In genomic region chr1:9746211-9746610, GRCh38 we compare ENCODE assay signal across 23 cellular contexts.
"Had no signal": no experiment of that assay in that cellular context is flagged by ENCODE, and none has a peak within 500 bp of the region (broad histone marks: within the 10 kb centered on the region; RNA-seq: fewer than 3 reads in every experiment).

No MANE protein-coding gene starts in this region.

- H3K36me3 ChIP-seq: uterus had no signal

- H3K9me3 Mint-ChIP-seq: activated CD4-positive, alpha-beta memory T cell treated with anti-CD3 and anti-CD28 coated beads for 36 hours; activated naive CD8-positive, alpha-beta T cell treated with anti-CD3 and anti-CD28 coated beads, Interleukin-2, amount 50 U/mL, for 24 hours; activated T-helper 1 cell treated with anti-CD3 and anti-CD28 coated beads, Interleukin-12 subunit alpha, Interleukin-12 subunit beta, Interleukin-2, Interleukin-4 antibody, amounts not matched to agents 30 ng/mL and 10 ng/mL and 1 ng/mL, durations not matched to agents 14 hours and 24 hours and 36 hours; brain; naive B cell; stimulated activated naive B cell treated with anti-CD40 and anti-IgM and Interleukin-4, amounts not matched to agents 10 μg/mL and 1 μg/mL and 100 μg/mL, for 72 hours had no signal

- ATAC-seq: activated naive CD8-positive, alpha-beta T cell treated with anti-CD3 and anti-CD28 coated beads, Interleukin-2, amount 50 U/mL, for 24 hours; left lobe of liver; sciatic nerve; stimulated activated naive B cell treated with anti-CD40 and anti-IgM and Interleukin-4, amounts not matched to agents 10 μg/mL and 1 μg/mL and 100 μg/mL, for 72 hours; T-helper 17 cell had no signal

- H3K27me3 Mint-ChIP-seq: activated CD4-positive, alpha-beta memory T cell treated with anti-CD3 and anti-CD28 coated beads for 36 hours; activated naive CD8-positive, alpha-beta T cell treated with anti-CD3 and anti-CD28 coated beads, Interleukin-2, amount 50 U/mL, for 24 hours; brain; naive B cell; stimulated activated naive B cell treated with anti-CD40 and anti-IgM and Interleukin-4, amounts not matched to agents 10 μg/mL and 1 μg/mL and 100 μg/mL, for 72 hours; T-helper 17 cell had no signal

- DNase-seq: activated CD4-positive, alpha-beta memory T cell treated with anti-CD3 and anti-CD28 coated beads for 36 hours; activated CD4-positive, alpha-beta T cell treated with anti-CD3 and anti-CD28 coated beads for 48 hours; activated CD4-positive, CD25-positive, alpha-beta regulatory T cell; activated gamma-delta T cell; activated naive CD4-positive, alpha-beta T cell treated with anti-CD3 and anti-CD28 coated beads, Interleukin-2, amount 50 U/mL, for 16 hours; activated naive CD8-positive, alpha-beta T cell treated with anti-CD3 and anti-CD28 coated beads, Interleukin-2, amount 50 U/mL, for 24 hours; caudate nucleus; lower lobe of right lung; naive B cell; occipital lobe; stimulated activated CD4-positive, alpha-beta T cell treated with anti-CD3 and anti-CD28 coated beads, Interleukin-2, amount 100 ng/mL, for 48 hours; stimulated activated CD8-positive, alpha-beta memory T cell treated with anti-CD3 and anti-CD28 coated beads, Interleukin-4, amount 100 ng/mL, for 48 hours; stimulated activated naive B cell treated with anti-CD40 and anti-IgM and Interleukin-4, amounts not matched to agents 10 μg/mL and 1 μg/mL and 100 μg/mL, for 72 hours; SW 1271; T-helper 17 cell; testis; trophoblast cell; uterus had no signal

- H3K9me3 ChIP-seq: lower lobe of right lung, testis, uterus had no signal

- H3K4me1 Mint-ChIP-seq: activated naive CD8-positive, alpha-beta T cell treated with anti-CD3 and anti-CD28 coated beads, Interleukin-2, amount 50 U/mL, for 24 hours; brain; naive B cell; T-helper 17 cell had no signal

- H3K27ac ChIP-seq: lower lobe of right lung, testis, uterus had no signal

- H3K27me3 ChIP-seq: testis, uterus had no signal

- H3K4me3 Mint-ChIP-seq: activated CD4-positive, alpha-beta memory T cell treated with anti-CD3 and anti-CD28 coated beads for 36 hours; activated naive CD8-positive, alpha-beta T cell treated with anti-CD3 and anti-CD28 coated beads, Interleukin-2, amount 50 U/mL, for 24 hours; activated T-helper 1 cell treated with anti-CD3 and anti-CD28 coated beads, Interleukin-12 subunit alpha, Interleukin-12 subunit beta, Interleukin-2, Interleukin-4 antibody, amounts not matched to agents 30 ng/mL and 10 ng/mL and 1 ng/mL, durations not matched to agents 14 hours and 24 hours and 36 hours; brain; naive B cell; stimulated activated naive B cell treated with anti-CD40 and anti-IgM and Interleukin-4, amounts not matched to agents 10 μg/mL and 1 μg/mL and 100 μg/mL, for 72 hours; T-helper 17 cell had no signal

- H3K4me2 ChIP-seq: smooth muscle cell had no signal

- H3K27ac Mint-ChIP-seq: activated CD4-positive, alpha-beta memory T cell treated with anti-CD3 and anti-CD28 coated beads for 36 hours; activated naive CD8-positive, alpha-beta T cell treated with anti-CD3 and anti-CD28 coated beads, Interleukin-2, amount 50 U/mL, for 24 hours; activated T-helper 1 cell treated with anti-CD3 and anti-CD28 coated beads, Interleukin-12 subunit alpha, Interleukin-12 subunit beta, Interleukin-2, Interleukin-4 antibody, amounts not matched to agents 30 ng/mL and 10 ng/mL and 1 ng/mL, durations not matched to agents 14 hours and 24 hours and 36 hours; brain; stimulated activated naive B cell treated with anti-CD40 and anti-IgM and Interleukin-4, amounts not matched to agents 10 μg/mL and 1 μg/mL and 100 μg/mL, for 72 hours; T-helper 17 cell had no signal

- H3K4me1 ChIP-seq: lower lobe of right lung, testis, uterus had no signal

- H3K4me3 ChIP-seq: lower lobe of right lung, smooth muscle cell, testis, uterus had no signal
